In genomic region chr12:110270125-110270962, GRCh38 we compare ENCODE assay signal across 10 cellular contexts. TPM values are rescaled to one million over a fixed set of nuclear protein-coding genes. Genes with fewer than 3 reads are reported as not detected.
DNase-seq lines count a peak whose midpoint lies in the region; ATAC-seq and TF ChIP-seq lines count a peak whose summit lies in the region.
"Had no signal": no experiment of that assay in that cellular context is flagged by ENCODE, and none has a peak within 500 bp of the region (broad histone marks: within the 10 kb centered on the region; RNA-seq: fewer than 3 reads in every experiment).

No MANE protein-coding gene starts in this region.

- intact Hi-C loops in A673 (cut with micrococcal nuclease; ENCODE audit: unreplicated experiment) = no loop called here
- intact Hi-C loops in transverse colon (cut with DNase I; ENCODE audit: low total_unique reads) = no loop called here
- intact Hi-C loops in activated CD4-positive, alpha-beta T cell treated with anti-CD3 and anti-CD28 coated beads for 36 hours (cut with DNase I, micrococcal nuclease) = no loop called here

- in situ Hi-C loops in transverse colon (cut with MboI; ENCODE audit: low pct_ligation_motif_present in 1 of 4, low pct_unique_long_range_greater_than_20kb in 1 of 4, low sequenced_read_pairs in 3 of 4) = no loop called here

- POLR2A ChIA-PET in A673 (lab: Charles Lee; ENCODE audit: low non-redundant PET) = no interaction called here
- POLR2A ChIA-PET in activated CD4-positive, alpha-beta T cell treated with anti-CD3 and anti-CD28 coated beads for 36 hours (lab: Charles Lee) = no interaction called here

- no peak for TF ChIP-seq EP300 in transverse colon (IDR thresholded peaks at IDR 0.05; ENCODE audit: low read depth)

- H3K9me3 ChIP-seq in A673 (ENCODE audit: low read depth, low read length, poor library complexity, severe bottlenecking) (no peaks in the 10 kb centered on the region), WERI-Rb-1 (ENCODE audit: severe bottlenecking) (no peaks in the 10 kb centered on the region), iPS-20b (ENCODE audit: insufficient read depth, low read depth, low read length) (no peaks in the 10 kb centered on the region), transverse colon (no peaks in the 10 kb centered on the region)
- H3K9me3 ChIP-seq: BLaER1 treated with 17β-estradiol and CSF1 and Interleukin-3, amounts not matched to agents 10 nM and 100 nM had no signal

- no peaks in the 10 kb centered on the region for H3K27me3 ChIP-seq in A673 (replicated peaks; ENCODE audit: insufficient read depth, low read depth, low read length, poor library complexity)
- H3K27me3 ChIP-seq in WERI-Rb-1 (ENCODE audit: insufficient read depth, low read depth, severe bottlenecking) = no peaks in the 10 kb centered on the region
- H3K27me3 ChIP-seq in iPS-20b (ENCODE audit: insufficient read depth, low read length) = no peaks in the 10 kb centered on the region
- H3K27me3 ChIP-seq in transverse colon = no peaks in the 10 kb centered on the region
- H3K27me3 ChIP-seq: BLaER1 treated with 17β-estradiol and CSF1 and Interleukin-3, amounts not matched to agents 10 nM and 100 nM had no signal

- no peaks in the 10 kb centered on the region for H3K36me3 ChIP-seq in A673 (ENCODE audit: insufficient read depth, low read length, poor library complexity, severe bottlenecking)
- H3K36me3 ChIP-seq in WERI-Rb-1 = no peaks in the 10 kb centered on the region
- H3K36me3 ChIP-seq in iPS-20b (ENCODE audit: insufficient read depth, low read depth, low read length) = no peaks in the 10 kb centered on the region
- no peaks in the 10 kb centered on the region for H3K36me3 ChIP-seq in transverse colon
- H3K36me3 ChIP-seq: BLaER1 treated with 17β-estradiol and CSF1 and Interleukin-3, amounts not matched to agents 10 nM and 100 nM had no signal

- no peaks in the 10 kb centered on the region for H3K9me3 Mint-ChIP-seq in activated CD4-positive, alpha-beta T cell treated with anti-CD3 and anti-CD28 coated beads for 36 hours (ENCODE audit: low read depth)
- H3K9me3 Mint-ChIP-seq: naive B cell had no signal

- no peak for TF ChIP-seq POLR2A in transverse colon (IDR thresholded peaks at IDR 0.05)

- ATAC-seq in activated CD4-positive, alpha-beta T cell treated with anti-CD3 and anti-CD28 coated beads for 36 hours = no peak

- H3K4me1 ChIP-seq in A673 (ENCODE audit: insufficient read depth, low read length, poor library complexity, severe bottlenecking) (peaks cover 37% of the 10 kb centered on the region), iPS-20b (ENCODE audit: insufficient read depth, low read length) (peaks cover 21% of the 10 kb centered on the region), transverse colon (peaks cover 11 to 35% (median 22%) of the 10 kb centered on the region in 4 donors)

- H3K4me3 ChIP-seq in A673 (ENCODE audit: low read depth, low read length, poor library complexity, severe bottlenecking) = no peak overlapping the region
- H3K4me3 ChIP-seq in WERI-Rb-1 (ENCODE audit: low read depth, low read length) = peak overlapping the region; percentile 19; the same call in 1 of the 2 replicates
- H3K4me3 ChIP-seq in iPS-20b (ENCODE audit: low read length) = peak overlapping the region; percentile 12; the same call in 1 of the 2 replicates
- no peak overlapping the region for H3K4me3 ChIP-seq in transverse colon
- H3K4me3 ChIP-seq: BLaER1 treated with 17β-estradiol and CSF1 and Interleukin-3, amounts not matched to agents 10 nM and 100 nM had no signal

- CTCF ChIA-PET in A673 (lab: Charles Lee) = interaction anchor here (0.7 kb wide), 1 partner anchor 198 kb away, joined by 5 read pairs; the partner anchor contains the start of gene FAM216A
- CTCF ChIA-PET in activated CD4-positive, alpha-beta T cell treated with anti-CD3 and anti-CD28 coated beads for 36 hours (lab: Charles Lee) = no interaction called here

- no peak overlapping the region for H3K4me3 Mint-ChIP-seq in activated CD4-positive, alpha-beta T cell treated with anti-CD3 and anti-CD28 coated beads for 36 hours

- peak; percentile 87 for DNase-seq in A673 (ENCODE audit: low spot score)
- peak; percentile 55 for DNase-seq in NCI-H1092 (lab: John Stamatoyannopoulos, UW)
- peak; percentile 86 for DNase-seq in WERI-Rb-1
- no peak for DNase-seq in transverse colon
- DNase-seq in stimulated activated CD4-positive, alpha-beta T cell treated with anti-CD3 and anti-CD28 coated beads, Interleukin-2, amount 100 ng/mL, for 24 hours = no peak
- no peak for DNase-seq in activated CD4-positive, alpha-beta T cell treated with anti-CD3 and anti-CD28 coated beads for 36 hours
- DNase-seq in stimulated activated CD4-positive, alpha-beta T cell treated with anti-CD3 and anti-CD28 coated beads, Interleukin-2, amount 100 ng/mL, for 48 hours = no peak
- DNase-seq: naive B cell had no signal

- TF ChIP-seq CTCF in A673 (conservative IDR thresholded peaks at IDR 0.05; ENCODE audit: low read depth, low read length) (no peak), WERI-Rb-1 (IDR thresholded peaks at IDR 0.05; ENCODE audit: low read depth, low read length) (no peak), transverse colon (IDR thresholded peaks at IDR 0.05) (no peak)

- no peaks in the 10 kb centered on the region for H3K4me1 Mint-ChIP-seq in activated CD4-positive, alpha-beta T cell treated with anti-CD3 and anti-CD28 coated beads for 36 hours
- H3K4me1 Mint-ChIP-seq: naive B cell had no signal

- H3K9ac ChIP-seq in iPS-20b (ENCODE audit: low read depth, low read length) = peak overlapping the region; percentile 37; the same call in 1 of the 2 replicates
- H3K9ac ChIP-seq: BLaER1 treated with 17β-estradiol and CSF1 and Interleukin-3, amounts not matched to agents 10 nM and 100 nM had no signal

- H3K36me3 Mint-ChIP-seq in activated CD4-positive, alpha-beta T cell treated with anti-CD3 and anti-CD28 coated beads for 36 hours (ENCODE audit: low read depth) = no peaks in the 10 kb centered on the region
- H3K36me3 Mint-ChIP-seq: naive B cell had no signal

- peaks cover 2% of the 10 kb centered on the region for H3K27me3 Mint-ChIP-seq in activated CD4-positive, alpha-beta T cell treated with anti-CD3 and anti-CD28 coated beads for 36 hours

- no peak overlapping the region for H3K27ac Mint-ChIP-seq in activated CD4-positive, alpha-beta T cell treated with anti-CD3 and anti-CD28 coated beads for 36 hours
- H3K27ac Mint-ChIP-seq: naive B cell had no signal

- WGBS in transverse colon (ENCODE audit: low coverage in 1 of 2), 2 donors = 56 to 60% methylated on average over 2 to 5 of the region's 5 CpGs

- BruUV-seq in A673 (replicated peaks; lab: Mats Ljungman, UMichigan) = no TSS peak

- peak overlapping the region; percentile 12 for H3K27ac ChIP-seq in A673 (ENCODE audit: low read depth, low read length, poor library complexity, severe bottlenecking)
- H3K27ac ChIP-seq in WERI-Rb-1 = peak overlapping the region; percentile 88
- H3K27ac ChIP-seq in iPS-20b (ENCODE audit: low read length) = no peak overlapping the region
- peak overlapping the region; percentile 39 to 69 (median 65) for H3K27ac ChIP-seq in transverse colon
- H3K27ac ChIP-seq: BLaER1 treated with 17β-estradiol and CSF1 and Interleukin-3, amounts not matched to agents 10 nM and 100 nM had no signal

RNA-seq across cellular contexts. Expression of gene ATP2A2, which starts 10.7 kb away (rescaled TPM):
- total RNA-seq in A673 (2021) = 296 and 333 TPM in 2 replicates
- 100 to 1,000 TPM; 128 to 185 (median 178) TPM for total RNA-seq in transverse colon
- total RNA-seq in activated CD4-positive, alpha-beta T cell treated with anti-CD3 and anti-CD28 coated beads for 36 hours = 100 to 1,000 TPM; 116 to 130 TPM

Comparison
In these comparisons a context has a peak if more than half of its experiments do, and no peak if none do; other contexts are left out.
1. DNase-seq: peak in A673 (single experiment), NCI-H1092 (single experiment) and WERI-Rb-1 (single experiment); none in transverse colon (single experiment), stimulated activated CD4-positive, alpha-beta T cell treated with anti-CD3 and anti-CD28 coated beads, Interleukin-2, amount 100 ng/mL, for 24 hours (0 of 2), activated CD4-positive, alpha-beta T cell treated with anti-CD3 and anti-CD28 coated beads for 36 hours (single experiment) and stimulated activated CD4-positive, alpha-beta T cell treated with anti-CD3 and anti-CD28 coated beads, Interleukin-2, amount 100 ng/mL, for 48 hours (0 of 2).
2. H3K4me3 ChIP-seq: peak in WERI-Rb-1 (single experiment) and iPS-20b (single experiment); none in A673 (single experiment) and transverse colon (0 of 4).